In genomic region chr7:155371331-155371883, GRCh38 we compare ENCODE assay signal across 19 cellular contexts.
"Had no signal": no experiment of that assay in that cellular context is flagged by ENCODE, and none has a peak within 500 bp of the region (broad histone marks: within the 10 kb centered on the region; RNA-seq: fewer than 3 reads in every experiment).

No MANE protein-coding gene starts in this region.

- H3K9me3 ChIP-seq: breast epithelium, esophagus squamous epithelium, left lung, right lobe of liver, upper lobe of left lung had no signal

- DNase-seq: activated CD4-positive, alpha-beta T cell treated with anti-CD3 and anti-CD28 coated beads, Interleukin-2, amount 50 U/mL, for 48 hours; activated CD8-positive, alpha-beta memory T cell treated with anti-CD3 and anti-CD28 coated beads, Interleukin-2, amount 10 ng/mL, durations not matched to agents 7 days and 5 days; activated gamma-delta T cell; activated T-cell treated with anti-CD3 and anti-CD28 coated beads, Interleukin-2, amount 50 U/mL, for 4 hours; anterior cingulate cortex; esophagus squamous epithelium; foreskin fibroblast; glutamatergic neuron; islet precursor cell; stimulated activated CD4-positive, alpha-beta T cell treated with anti-CD3 and anti-CD28 coated beads, Interleukin-2, amount 100 ng/mL, for 24 hours; stimulated activated naive CD4-positive, alpha-beta T cell had no signal

- ATAC-seq: activated CD4-positive, CD25-positive, alpha-beta regulatory T cell treated with anti-CD3 and anti-CD28 coated beads, Interleukin-2, amount 50 U/mL, for 24 hours; activated CD8-positive, alpha-beta memory T cell treated with anti-CD3 and anti-CD28 coated beads, Interleukin-2, amount 10 ng/mL, durations not matched to agents 7 days and 5 days had no signal

- H3K36me3 Mint-ChIP-seq: activated naive CD8-positive, alpha-beta T cell treated with anti-CD3 and anti-CD28 coated beads, Interleukin-2, amount 10 ng/mL, durations not matched to agents 7 days and 5 days had no signal

- H3K4me3 Mint-ChIP-seq: activated CD8-positive, alpha-beta memory T cell treated with anti-CD3 and anti-CD28 coated beads, Interleukin-2, amount 10 ng/mL, durations not matched to agents 7 days and 5 days; activated naive CD8-positive, alpha-beta T cell treated with anti-CD3 and anti-CD28 coated beads, Interleukin-2, amount 10 ng/mL, durations not matched to agents 7 days and 5 days; activated T-cell treated with anti-CD3 and anti-CD28 coated beads, Interleukin-2, amount 50 U/mL, for 4 hours; T-helper 1 cell treated with Interleukin-12 subunit alpha and Interleukin-12 subunit beta and Interleukin-4 antibody, amounts not matched to agents 30 μg/mL and 1 μg/mL, for 36 hours had no signal

- H3K9me3 Mint-ChIP-seq: activated naive CD8-positive, alpha-beta T cell treated with anti-CD3 and anti-CD28 coated beads, Interleukin-2, amount 10 ng/mL, durations not matched to agents 7 days and 5 days; activated T-cell treated with anti-CD3 and anti-CD28 coated beads, Interleukin-2, amount 50 U/mL, for 4 hours; T-helper 1 cell treated with Interleukin-12 subunit alpha and Interleukin-12 subunit beta and Interleukin-4 antibody, amounts not matched to agents 30 μg/mL and 1 μg/mL, for 36 hours had no signal

- H3K36me3 ChIP-seq: breast epithelium, esophagus squamous epithelium, left lung, right lobe of liver, upper lobe of left lung had no signal

- H3K27ac Mint-ChIP-seq: activated CD8-positive, alpha-beta memory T cell treated with anti-CD3 and anti-CD28 coated beads, Interleukin-2, amount 10 ng/mL, durations not matched to agents 7 days and 5 days; activated naive CD8-positive, alpha-beta T cell treated with anti-CD3 and anti-CD28 coated beads, Interleukin-2, amount 10 ng/mL, durations not matched to agents 7 days and 5 days; progenitor cell of endocrine pancreas; T-helper 1 cell treated with Interleukin-12 subunit alpha and Interleukin-12 subunit beta and Interleukin-4 antibody, amounts not matched to agents 30 μg/mL and 1 μg/mL, for 36 hours had no signal
